18 cellular contexts compared by ENCODE assay signal in genomic region chr1:228376651-228377631, GRCh38. TPM values are rescaled to one million over a fixed set of nuclear protein-coding genes. Genes with fewer than 3 reads are reported as not detected.
A peak's percentile ranks its signal among the peaks of the same experiment; 100 is the strongest.
DNase-seq lines count a peak whose midpoint lies in the region; ATAC-seq and TF ChIP-seq lines count a peak whose summit lies in the region.
"Had no signal": no experiment of that assay in that cellular context is flagged by ENCODE, and none has a peak within 500 bp of the region (broad histone marks: within the 10 kb centered on the region; RNA-seq: fewer than 3 reads in every experiment).

No MANE protein-coding gene starts in this region.

- TF ChIP-seq CTCF in GM23338 (conservative IDR thresholded peaks at IDR 0.05; ENCODE audit: low read depth in 2 of 2) (no peak), right atrium auricular region (IDR thresholded peaks at IDR 0.05) (no peak), endothelial cell (IDR thresholded peaks at IDR 0.05; ENCODE audit: unreplicated experiment) (no peak)

- H3K4me1 Mint-ChIP-seq in GM23338 (peaks cover 9% of the 10 kb centered on the region; the same call in 1 of the 3 replicates), T-helper 17 cell (peaks cover 7% of the 10 kb centered on the region), endothelial cell (ENCODE audit: unreplicated experiment) (peaks cover 3% of the 10 kb centered on the region)
- peaks cover 7 to 13% (median 7%) of the 10 kb centered on the region in 3 donors for H3K4me1 Mint-ChIP-seq in CD8-positive, alpha-beta memory T cell

- no peaks in the 10 kb centered on the region for H3K9me2 ChIP-seq in GM23338 (ENCODE audit: insufficient read depth)

- no peak overlapping the region for H2AFZ ChIP-seq in GM23338

- peaks cover 3% of the 10 kb centered on the region; the same call in 1 of the 3 replicates for H3K36me3 Mint-ChIP-seq in GM23338 (ENCODE audit: low read depth)
- H3K36me3 Mint-ChIP-seq in T-helper 17 cell (ENCODE audit: low read depth) = peaks cover 3% of the 10 kb centered on the region
- H3K36me3 Mint-ChIP-seq in endothelial cell (ENCODE audit: low read depth, unreplicated experiment) = no peaks in the 10 kb centered on the region
- no peaks in the 10 kb centered on the region for H3K36me3 Mint-ChIP-seq in CD8-positive, alpha-beta memory T cell
- H3K36me3 Mint-ChIP-seq: naive B cell had no signal

- intact Hi-C loops in sciatic nerve (cut with DNase I) = no loop called here

- H3F3A ChIP-seq in GM23338 (replicated peaks; ENCODE audit: low read depth) = no peaks in the 10 kb centered on the region

- H3K27me3 Mint-ChIP-seq in GM23338 (ENCODE audit: insufficient read depth, low read depth, poor library complexity) = peaks cover 22% of the 10 kb centered on the region
- H3K27me3 Mint-ChIP-seq in T-helper 17 cell = peaks cover 5% of the 10 kb centered on the region
- peaks cover 14% of the 10 kb centered on the region for H3K27me3 Mint-ChIP-seq in endothelial cell (ENCODE audit: unreplicated experiment)
- peaks cover 7 to 26% of the 10 kb centered on the region in 2 donors for H3K27me3 Mint-ChIP-seq in CD8-positive, alpha-beta memory T cell

- H3K9me3 ChIP-seq in T-helper 17 cell (ENCODE audit: control insufficient read depth, low read length, poor library complexity, severe bottlenecking) (no peaks in the 10 kb centered on the region), right atrium auricular region (no peaks in the 10 kb centered on the region)
- no peaks in the 10 kb centered on the region for H3K9me3 ChIP-seq in CD8-positive, alpha-beta memory T cell (ENCODE audit: low read length)

- no peaks in the 10 kb centered on the region for H4K20me1 ChIP-seq in GM23338 (replicated peaks; ENCODE audit: insufficient read depth)

- H3K4me3 ChIP-seq in GM23338 (no peak overlapping the region), right atrium auricular region (no peak overlapping the region)
- H3K4me3 ChIP-seq in CD8-positive, alpha-beta memory T cell (ENCODE audit: low read length) = no peak overlapping the region
- H3K4me3 ChIP-seq: GM12878 had no signal

- H3K9me3 Mint-ChIP-seq in GM23338 (no peaks in the 10 kb centered on the region), endothelial cell (ENCODE audit: unreplicated experiment) (no peaks in the 10 kb centered on the region)
- H3K9me3 Mint-ChIP-seq in CD8-positive, alpha-beta memory T cell = no peaks in the 10 kb centered on the region
- H3K9me3 Mint-ChIP-seq: activated naive CD4-positive, alpha-beta T cell treated with anti-CD3 and anti-CD28 coated beads for 36 hours; naive B cell had no signal

- H3K4me2 ChIP-seq in GM23338 = no peak overlapping the region

- ATAC-seq in GM23338 (no peak), T-helper 17 cell (no peak), sciatic nerve (no peak), GM21515 (IDR thresholded peaks at IDR 0.05; ENCODE audit: unreplicated experiment) (no peak)
- ATAC-seq: GM12878, PC-3 had no signal

- H3K27ac Mint-ChIP-seq in GM23338 = no peak overlapping the region
- H3K27ac Mint-ChIP-seq in T-helper 17 cell = no peak overlapping the region
- H3K27ac Mint-ChIP-seq in endothelial cell (ENCODE audit: unreplicated experiment) = no peak overlapping the region
- no peak overlapping the region for H3K27ac Mint-ChIP-seq in CD8-positive, alpha-beta memory T cell
- H3K27ac Mint-ChIP-seq: activated naive CD4-positive, alpha-beta T cell treated with anti-CD3 and anti-CD28 coated beads for 36 hours; naive B cell had no signal

- POLR2A ChIA-PET in CD8-positive, alpha-beta memory T cell (lab: Charles Lee) = no interaction called here

- CTCF ChIA-PET in CD8-positive, alpha-beta memory T cell (lab: Charles Lee) = no interaction called here

- no peaks in the 10 kb centered on the region for H3K36me3 ChIP-seq in GM23338 (ENCODE audit: insufficient read depth)
- H3K36me3 ChIP-seq in right atrium auricular region = peaks cover 36% of the 10 kb centered on the region
- no peaks in the 10 kb centered on the region for H3K36me3 ChIP-seq in CD8-positive, alpha-beta memory T cell (ENCODE audit: insufficient read depth, low read length)

- no peaks in the 10 kb centered on the region for H3K79me2 ChIP-seq in GM23338 (replicated peaks; ENCODE audit: insufficient read depth)

- H3K27me3 ChIP-seq in GM23338 (ENCODE audit: insufficient read depth) (peaks cover 39% of the 10 kb centered on the region), right atrium auricular region (no peaks in the 10 kb centered on the region)
- no peaks in the 10 kb centered on the region for H3K27me3 ChIP-seq in CD8-positive, alpha-beta memory T cell (ENCODE audit: insufficient read depth, low read length, poor library complexity, severe bottlenecking)

- H3K4me1 ChIP-seq in GM23338 (ENCODE audit: insufficient read depth) (peaks cover 6% of the 10 kb centered on the region; the same call in 1 of the 2 replicates), right atrium auricular region (peaks cover 0 to 55% of the 10 kb centered on the region in 2 donors)
- peaks cover 8% of the 10 kb centered on the region for H3K4me1 ChIP-seq in CD8-positive, alpha-beta memory T cell (ENCODE audit: insufficient read depth, low read length)

- DNase-seq in GM23338 (ENCODE audit: low spot score) = no peak
- peak in 1 of 3 donors; percentile 6 for DNase-seq in T-helper 17 cell
- DNase-seq in right atrium auricular region (ENCODE audit: low spot score) = no peak
- peak; percentile 57 for DNase-seq in sciatic nerve (ENCODE audit: low spot score)
- no peak for DNase-seq in endothelial cell (ENCODE audit: low spot score)
- no peak for DNase-seq in CD8-positive, alpha-beta memory T cell
- DNase-seq in middle frontal gyrus (ENCODE audit: extremely low spot score, low spot score) = no peak
- DNase-seq: activated naive CD4-positive, alpha-beta T cell treated with anti-CD3 and anti-CD28 coated beads for 36 hours; hippocampal formation; MM.1S; naive B cell; NCI-H2029 treated with DMSO at 0.1 percent for 48 hours; NCI-H510A treated with DMSO at 0.1 percent for 48 hours; PC-3; stimulated activated CD4-positive, alpha-beta T cell treated with anti-CD3 and anti-CD28 coated beads, Interleukin-4, amount 100 ng/mL, for 4 hours had no signal

- H3K4me3 Mint-ChIP-seq in GM23338 (peak overlapping the region; percentile 93; the same call in 2 of the 3 replicates), T-helper 17 cell (peak overlapping the region; percentile 67), endothelial cell (ENCODE audit: unreplicated experiment) (no peak overlapping the region)
- H3K4me3 Mint-ChIP-seq in CD8-positive, alpha-beta memory T cell = peak overlapping the region in 1 of 7 donors; percentile 61

- no peak overlapping the region for H3K27ac ChIP-seq in GM23338 (ENCODE audit: low read depth)
- peak overlapping the region; percentile 92 to 95 for H3K27ac ChIP-seq in right atrium auricular region
- no peak overlapping the region for H3K27ac ChIP-seq in CD8-positive, alpha-beta memory T cell (ENCODE audit: low read depth, low read length)

TF ChIP-seq in GM23338, 12 proteins besides CTCF, POLR2A, EP300 and RAD21 (continues in another document):
- TF ChIP-seq ZNF114 (CRISPR knock-in tag; IDR thresholded peaks at IDR 0.05) = no peak
- TF ChIP-seq ZNF331 (CRISPR knock-in tag; IDR thresholded peaks at IDR 0.05; ENCODE audit: low read depth) = no peak
- no peak for TF ChIP-seq EZH2phosphoT487 (IDR thresholded peaks at IDR 0.05; ENCODE audit: unreplicated experiment)
- no peak for TF ChIP-seq JUNB (IDR thresholded peaks at IDR 0.05; ENCODE audit: unreplicated experiment)

RNA-seq across cellular contexts. Expression of gene TRIM11, which starts 29.7 kb away (rescaled TPM):
- total RNA-seq in GM23338 (2014; rRNA removed; shearing (Covaris generic)) = 37.2 and 41.2 TPM in 2 replicates
- polyA plus RNA-seq in GM23338 (2016; fragmentation: Nextera tagmentation; extraction: Ambion mirVana) = 16.2 and 17.5 TPM in 2 replicates
- total RNA-seq in T-helper 17 cell (10 to 100 TPM; 35.5 to 52.5 TPM), right atrium auricular region (1 to 10 TPM; 5.5 to 9.8 TPM), sciatic nerve (18.1 TPM), endothelial cell (ENCODE audit: unreplicated experiment) (39.9 TPM)
- 10 to 100 TPM; 38.3 to 38.8 TPM for total RNA-seq in CD8-positive, alpha-beta memory T cell
- 21.5 TPM for polyA plus RNA-seq in CD8-positive, alpha-beta memory T cell

RNA-seq across cellular contexts. Expression of gene TRIM17, which starts 39.7 kb away (rescaled TPM):
- total RNA-seq in GM23338 (2014; rRNA removed; shearing (Covaris generic)) = 1.1 and 1.4 TPM in 2 replicates
- polyA plus RNA-seq in GM23338 (2016; fragmentation: Nextera tagmentation; extraction: Ambion mirVana) = 0.86 and 1.4 TPM in 2 replicates
- total RNA-seq in T-helper 17 cell (1 to 10 TPM in 1 of 2 donors, under 1 TPM in 1; 0.47 to 2.0 TPM), right atrium auricular region (not detected), sciatic nerve (1.2 TPM), endothelial cell (ENCODE audit: unreplicated experiment) (2.3 TPM)
- 1 to 10 TPM; 1.8 to 2.1 TPM for total RNA-seq in CD8-positive, alpha-beta memory T cell
- 0.60 TPM for polyA plus RNA-seq in CD8-positive, alpha-beta memory T cell
- total RNA-seq: GM12878, H4, PC-3 had no signal

Comparison
In these comparisons a context has a peak if more than half of its experiments do, and no peak if none do; other contexts are left out.
1. H3K27ac ChIP-seq: peak in right atrium auricular region (2 of 2); none in GM23338 (single experiment) and CD8-positive, alpha-beta memory T cell (single experiment).